ENCODE assay signal across 6 cellular contexts in genomic region chr5:22058620-22059019, GRCh38.
"Had no signal": no experiment of that assay in that cellular context is flagged by ENCODE, and none has a peak within 500 bp of the region (broad histone marks: within the 10 kb centered on the region; RNA-seq: fewer than 3 reads in every experiment).

No MANE protein-coding gene starts in this region.

- DNase-seq: IMR-90, KBM-7, KG1 had no signal

- FAIRE-seq: HTR-8/SVneo had no signal

- H3K27ac ChIP-seq: HL-60, KMS-11 had no signal

- H3K4me2 ChIP-seq: KMS-11 had no signal

- H3K9ac ChIP-seq: KMS-11 had no signal
